8 cellular contexts compared by ENCODE assay signal in the genomic region with DNA sequence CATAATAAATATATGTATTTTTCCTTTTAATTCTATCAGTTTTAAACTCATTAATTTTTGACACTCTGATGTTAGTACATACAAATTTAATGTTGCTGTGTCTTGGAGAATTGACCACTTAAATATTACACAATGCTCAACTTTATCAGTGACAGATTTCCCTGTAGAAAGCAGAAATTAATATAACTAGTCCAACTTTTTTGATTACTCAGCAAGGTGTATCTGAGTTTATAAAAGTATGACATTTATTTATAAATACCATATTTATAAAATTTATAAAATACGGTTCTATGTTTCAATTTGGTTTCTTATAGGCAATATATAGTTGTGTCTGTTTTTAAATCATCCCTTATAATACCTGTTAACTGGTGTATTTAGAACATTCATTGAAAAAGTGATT.
"Had no signal": no experiment of that assay in that cellular context is flagged by ENCODE, and none has a peak within 500 bp of the region (broad histone marks: within the 10 kb centered on the region; RNA-seq: fewer than 3 reads in every experiment).

No MANE protein-coding gene starts in this region.

- H3K27ac ChIP-seq: KMS-11 had no signal

- ATAC-seq: GM23338 had no signal

- H3K4me3 ChIP-seq: GM23338 had no signal

- DNase-seq: H9, HCEC 1CT, KBM-7 had no signal

- FAIRE-seq: H1, H54, HTR-8/SVneo had no signal

- H2AFZ ChIP-seq: GM23338 had no signal

- H3K9ac ChIP-seq: KMS-11 had no signal

- H3K4me2 ChIP-seq: GM23338, KMS-11 had no signal
